In the genomic region with DNA sequence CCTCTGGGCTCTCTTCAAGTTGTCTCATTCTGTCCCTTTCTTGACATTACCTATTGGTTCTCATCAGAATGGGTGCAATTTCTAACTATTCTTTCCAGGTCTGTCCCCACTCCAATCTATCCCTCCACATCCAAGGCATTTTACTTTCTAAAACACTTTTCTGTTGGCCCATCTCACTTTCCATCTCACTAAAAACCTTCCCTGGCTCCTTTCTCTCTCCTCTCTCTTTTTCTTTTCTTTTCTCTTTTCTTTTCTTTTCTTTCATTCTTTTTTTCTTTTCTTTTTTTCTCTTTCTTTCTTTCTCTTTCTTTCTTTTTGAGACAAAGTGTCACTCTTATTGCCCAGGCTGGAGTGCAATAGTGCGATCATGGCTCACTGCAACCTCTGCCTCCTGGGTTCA, we compare ENCODE assay signal across 15 cellular contexts.
"Had no signal": no experiment of that assay in that cellular context is flagged by ENCODE, and none has a peak within 500 bp of the region (broad histone marks: within the 10 kb centered on the region; RNA-seq: fewer than 3 reads in every experiment).

No MANE protein-coding gene starts in this region.

- H3K27ac ChIP-seq: cardiac muscle cell, colonic mucosa, pancreas, tibial artery, uterus had no signal

- H3K27me3 Mint-ChIP-seq: activated CD4-positive, alpha-beta T cell treated with anti-CD3 and anti-CD28 coated beads, Interleukin-2, amount 10 ng/mL, durations not matched to agents 7 days and 5 days had no signal

- H3K36me3 ChIP-seq: cardiac muscle cell, colonic mucosa, pancreas, tibial artery, uterus had no signal

- H3K36me3 Mint-ChIP-seq: WTC11 had no signal

- H3K4me1 ChIP-seq: colonic mucosa, pancreas, uterus had no signal

- H3K9me3 ChIP-seq: colonic mucosa, mucosa of descending colon, pancreas, tibial artery, uterus had no signal

- ATAC-seq: left colon, mucosa of descending colon, pancreas, WTC11 had no signal

- FAIRE-seq: pancreas had no signal

- H3K4me3 Mint-ChIP-seq: activated CD4-positive, alpha-beta T cell treated with anti-CD3 and anti-CD28 coated beads, Interleukin-2, amount 10 ng/mL, durations not matched to agents 7 days and 5 days; WTC11 had no signal

- H3K27me3 ChIP-seq: cardiac muscle cell, colonic mucosa, tibial artery, uterus had no signal

- DNase-seq: activated CD4-positive, alpha-beta T cell treated with anti-CD3 and anti-CD28 coated beads, Interleukin-2, amount 10 ng/mL, durations not matched to agents 7 days and 5 days; activated gamma-delta T cell; activated T-cell treated with anti-CD3 and anti-CD28 coated beads for 4 hours; colonic mucosa; foreskin melanocyte; head of caudate nucleus; left colon; mucosa of descending colon; pancreas; stimulated activated CD4-positive, alpha-beta T cell treated with anti-CD3 and anti-CD28 coated beads, Interleukin-12 subunit alpha, Interleukin-12 subunit beta, amount 100 ng/mL, for 4 hours; tibial artery; uterus had no signal

- H3K9me3 Mint-ChIP-seq: activated CD4-positive, alpha-beta T cell treated with anti-CD3 and anti-CD28 coated beads, Interleukin-2, amount 10 ng/mL, durations not matched to agents 7 days and 5 days; WTC11 had no signal

- H3K4me3 ChIP-seq: cardiac muscle cell, colonic mucosa, lung, mucosa of descending colon, pancreas, tibial artery, uterus had no signal

- H3K27ac Mint-ChIP-seq: activated CD4-positive, alpha-beta T cell treated with anti-CD3 and anti-CD28 coated beads, Interleukin-2, amount 10 ng/mL, durations not matched to agents 7 days and 5 days; WTC11 had no signal
